In genomic region chr20:45704969-45705637, GRCh38 we compare ENCODE assay signal across 20 cellular contexts. TPM values are rescaled to one million over a fixed set of nuclear protein-coding genes. Genes with fewer than 3 reads are reported as not detected.
DNase-seq lines count a peak whose midpoint lies in the region; FAIRE-seq lines count a peak whose summit lies in the region.
"Had no signal": no experiment of that assay in that cellular context is flagged by ENCODE, and none has a peak within 500 bp of the region (broad histone marks: within the 10 kb centered on the region; RNA-seq: fewer than 3 reads in every experiment).

Gene WFDC10B (minus strand): TSS chr20:45705019. CDS start chr20:45685992, 19,027 bp downstream.

- DNase-seq in HTR-8/SVneo (ENCODE audit: insufficient read length, low spot score) (no peak), NCI-H2029 (lab: John Stamatoyannopoulos, UW) (peak; percentile 60), RPMI8226 (peak; percentile 46), myocyte (ENCODE audit: low read depth) (peak; percentile 47), glomerular visceral epithelial cell (ENCODE audit: extremely low spot score) (no peak), T1000 (lab: John Stamatoyannopoulos, UW) (no peak)
- no peak for DNase-seq in activated CD4-positive, alpha-beta T cell treated with anti-CD3 and anti-CD28 coated beads for 48 hours
- DNase-seq: activated CD4-positive, CD25-positive, alpha-beta regulatory T cell treated with anti-CD3 and anti-CD28 coated beads, Interleukin-2, amount 50 U/mL, for 72 hours; activated CD8-positive, alpha-beta memory T cell treated with anti-CD3 and anti-CD28 coated beads, Interleukin-2, amount 10 ng/mL, durations not matched to agents 7 days and 5 days; activated effector memory CD4-positive, alpha-beta T cell treated with Interleukin-2 at 50 U/mL for 16 hours; amniotic stem cell; BE2C; effector memory CD8-positive, alpha-beta T cell; NCI-H526; pancreas; T-helper 1 cell had no signal

- peak; percentile 58 for FAIRE-seq in HTR-8/SVneo (lab: Jason Lieb, UNC)
- FAIRE-seq: GM18507, pancreas had no signal

RNA-seq across cellular contexts. Expression of gene WFDC10B, which starts in this region (rescaled TPM):
- not detected in 2 replicates for total RNA-seq in myocyte
- polyA plus RNA-seq in myocyte (2012): 0.23 TPM
- total RNA-seq: activated CD8-positive, alpha-beta memory T cell treated with anti-CD3 and anti-CD28 coated beads, Interleukin-2, amount 10 ng/mL, durations not matched to agents 7 days and 5 days; left lobe of liver; pancreas; Right ventricle myocardium inferior; skeletal muscle tissue had no signal
- polyA plus RNA-seq: pancreas had no signal

Comparison
In these comparisons a context has a peak if more than half of its experiments do, and no peak if none do; other contexts are left out.
1. Peak in DNase-seq in myocyte; RNA of the gene not detected or under 1 TPM.
2. DNase-seq: peak in NCI-H2029 (single experiment) and RPMI8226 (single experiment); none in HTR-8/SVneo (single experiment), glomerular visceral epithelial cell (single experiment), activated CD4-positive, alpha-beta T cell treated with anti-CD3 and anti-CD28 coated beads for 48 hours (single experiment) and T1000 (single experiment).